ENCODE assay signal across 8 cellular contexts in the genomic region with DNA sequence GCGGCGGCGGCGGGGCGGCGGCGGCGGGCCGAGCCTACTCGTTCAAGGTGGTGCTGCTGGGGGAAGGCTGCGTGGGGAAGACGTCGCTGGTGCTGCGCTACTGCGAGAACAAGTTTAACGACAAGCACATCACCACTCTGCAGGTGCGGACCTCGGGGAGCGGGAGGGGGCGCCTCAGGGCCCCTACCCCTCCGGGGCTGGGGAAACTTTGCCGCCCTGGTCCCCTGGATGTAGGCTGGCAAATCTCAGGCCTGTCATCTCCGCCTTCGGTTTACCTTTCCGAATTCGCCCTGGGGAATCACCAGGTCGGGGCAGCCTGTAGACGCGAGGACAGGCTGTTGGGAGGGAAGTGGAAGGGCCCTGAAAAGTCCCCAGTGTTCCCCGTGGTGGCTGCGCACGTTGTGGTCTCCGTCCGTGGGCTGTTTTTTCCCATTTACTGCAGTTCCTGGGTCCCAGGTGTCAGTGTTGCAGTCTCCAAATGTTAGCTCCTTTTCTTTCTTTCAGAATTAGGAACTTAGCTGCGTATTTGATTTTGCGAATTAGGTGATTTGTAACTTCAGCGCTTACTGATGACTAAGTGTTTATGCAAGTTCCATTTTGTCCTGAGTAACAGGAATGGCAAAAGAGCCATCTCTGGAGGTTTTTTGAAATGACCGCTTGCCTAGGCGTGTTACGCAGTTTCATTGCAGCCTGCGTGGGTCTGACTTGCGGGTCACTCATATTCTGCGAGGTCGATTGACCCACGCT. TPM values are rescaled to one million over a fixed set of nuclear protein-coding genes. Genes with fewer than 3 reads are reported as not detected.
DNase-seq lines count a peak whose midpoint lies in the region; TF ChIP-seq lines count a peak whose summit lies in the region.

No MANE protein-coding gene starts in this region.

- peak overlapping the region; percentile 95 for H3K4me3 ChIP-seq in GM23248

- peaks cover 17% of the 10 kb centered on the region for H3F3A ChIP-seq in GM23248 (ENCODE audit: insufficient read depth)

- H3K27me3 Mint-ChIP-seq in mesothelial cell of epicardium (ENCODE audit: low read depth) = peaks cover 21% of the 10 kb centered on the region

- peaks cover 18% of the 10 kb centered on the region for H3K36me3 Mint-ChIP-seq in mesothelial cell of epicardium

- peak overlapping the region; percentile 98 for H3K9ac ChIP-seq in GM23248

- H2AFZ ChIP-seq in GM23248 = peak overlapping the region; percentile 86

- H3K27ac ChIP-seq in GM23248 = peak overlapping the region; percentile 95

- no peaks in the 10 kb centered on the region for H3K27me3 ChIP-seq in GM23248 (replicated peaks; ENCODE audit: insufficient read depth)

- no peaks in the 10 kb centered on the region for H3K9me3 ChIP-seq in GM23248 (ENCODE audit: low read depth)

- peak overlapping the region; percentile 89 for H3K4me3 Mint-ChIP-seq in mesothelial cell of epicardium

- WGBS in GM23248 (ENCODE audit: low coverage in 1 of 2, low lambda C conversion rate in 2 of 2, missing lambda C conversion rate in 2 of 2), 2 experiments = 1 to 2% methylated on average over 31 to 35 of the region's 45 CpGs

- H3K4me1 Mint-ChIP-seq in mesothelial cell of epicardium = peaks cover 22% of the 10 kb centered on the region

- H4K20me1 ChIP-seq in GM23248 (ENCODE audit: insufficient read depth) = no peaks in the 10 kb centered on the region

- no peak for TF ChIP-seq CTCF in GM10248 (IDR thresholded peaks at IDR 0.05; ENCODE audit: control extremely low read depth, extremely low read depth, low read depth, missing control alignments)
- TF ChIP-seq CTCF in mesothelial cell of epicardium (IDR thresholded peaks at IDR 0.05; ENCODE audit: unreplicated experiment) = no peak

- no peaks in the 10 kb centered on the region for H3K9me2 ChIP-seq in GM23248 (ENCODE audit: insufficient read depth)

- H3K36me3 ChIP-seq in GM23248 (ENCODE audit: low read depth) = peaks cover 24% of the 10 kb centered on the region

- H3K4me1 ChIP-seq in GM23248 (ENCODE audit: insufficient read depth) = 0 out of 2 replicates have a peak, but pooled peaks cover 11% of the 10 kb centered on the region

- H3K27ac Mint-ChIP-seq in mesothelial cell of epicardium = peak overlapping the region; percentile 96

- DNase-seq in GM10248 (ENCODE audit: extremely low spot score) = peak; percentile 71
- peak; percentile 87 for DNase-seq in GM23248
- DNase-seq in Kasumi-1 (lab: John Stamatoyannopoulos, UW) = peak; percentile 37 to 42
- peak; percentile 50 to 55 for DNase-seq in activated CD4-positive, alpha-beta T cell treated with anti-CD3 and anti-CD28 coated beads, Interleukin-2, amount 50 U/mL, for 4 hours
- peak; percentile 51 for DNase-seq in effector CD4-positive, alpha-beta T cell
- DNase-seq in mesothelial cell of epicardium (ENCODE audit: low spot score in 2 of 2, unreplicated experiment in 2 of 2) = peak in 1 of 2 experiments; percentile 25
- DNase-seq in stimulated activated CD8-positive, alpha-beta memory T cell treated with anti-CD3 and anti-CD28 coated beads, Interleukin-15, amount 100 ng/mL, for 4 hours (ENCODE audit: low read depth in 2 of 2) = peak; percentile 37 to 45
- DNase-seq in iPS-NIHi11 (ENCODE audit: low spot score) = no peak

- no peaks in the 10 kb centered on the region for H3K9me3 Mint-ChIP-seq in mesothelial cell of epicardium

- in situ Hi-C loops in GM23248 (cut with MboI) = no loop called here

- CTCF ChIA-PET in GM10248 (lab: Yijun Ruan, JAX) = interaction anchor here (0.8 to 2.1 kb wide), 11 partner anchors 8 to 363 kb away, joined by 3 to 7 read pairs (median 4); no protein-coding TSS in a partner anchor

- peaks cover 53% of the 10 kb centered on the region for H3K79me2 ChIP-seq in GM23248 (ENCODE audit: insufficient read depth)

- POLR2A ChIA-PET in GM10248 (lab: Yijun Ruan, JAX) = interaction anchor here (0.6 kb wide), 1 partner anchor 8 kb away, joined by 3 read pairs; no protein-coding TSS in a partner anchor

- peak overlapping the region; percentile 95 for H3K4me2 ChIP-seq in GM23248 (ENCODE audit: unreplicated experiment)

RNA-seq across cellular contexts. Expression of a gene that starts 0.7 kb away (rescaled TPM):
- total RNA-seq in GM23248 (2014; rRNA removed; shearing (Covaris generic)) = 26.6 and 48.1 TPM in 2 replicates
- 38.8 and 42.8 TPM in 2 replicates for polyA plus RNA-seq in GM23248 (2016; fragmentation: Nextera tagmentation; extraction: Ambion mirVana)
- total RNA-seq in mesothelial cell of epicardium = 44.0 to 49.0 TPM (median 46.9 TPM) in 3 replicates
